ENCODE assay signal across 16 cellular contexts in the genomic region with DNA sequence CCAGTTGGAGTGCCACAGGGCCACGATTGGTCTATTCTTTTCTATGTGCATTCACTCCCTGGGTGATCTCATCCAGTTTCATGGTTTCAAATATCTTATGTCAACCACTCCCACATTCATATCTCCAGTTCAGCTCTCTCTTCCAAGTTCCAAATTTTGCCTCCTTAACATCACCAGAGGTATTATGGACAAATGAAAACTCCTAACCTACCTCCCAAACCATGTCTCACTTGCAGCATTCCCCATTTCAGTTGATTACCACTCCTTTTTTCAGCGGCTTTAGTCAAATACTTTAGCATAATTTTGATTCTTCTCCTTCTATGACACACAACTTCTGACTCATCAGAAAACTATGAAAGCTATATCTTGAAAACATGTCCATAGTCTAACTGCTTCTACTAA.
DNase-seq lines count a peak whose midpoint lies in the region; ATAC-seq and TF ChIP-seq lines count a peak whose summit lies in the region.
"Had no signal": no experiment of that assay in that cellular context is flagged by ENCODE, and none has a peak within 500 bp of the region (broad histone marks: within the 10 kb centered on the region; RNA-seq: fewer than 3 reads in every experiment).

No MANE protein-coding gene starts in this region.

- peak overlapping the region; percentile 48; the same call in 1 of the 2 replicates for H3K18ac ChIP-seq in IMR-90 (ENCODE audit: low read depth, low read length)

- POLR2A ChIA-PET in IMR-90 (lab: Charles Lee; ENCODE audit: unreplicated experiment), result no interaction called here

- no TSS peak for BruUV-seq in IMR-90 (replicated peaks; lab: Mats Ljungman, UMichigan)

- no peaks in the 10 kb centered on the region for H3K27me3 ChIP-seq in IMR-90 (ENCODE audit: control insufficient read depth, insufficient read depth, low read length)

- TF ChIP-seq POLR2A in IMR-90 (IDR thresholded peaks at IDR 0.05; ENCODE audit: low read depth, low read length), result no peak
- no peak for TF ChIP-seq POLR2A in erythroblast (IDR thresholded peaks at IDR 0.05; ENCODE audit: low read length)

- no peak overlapping the region for H3K4me3 Mint-ChIP-seq in type B pancreatic cell
- H3K4me3 Mint-ChIP-seq: activated naive CD8-positive, alpha-beta T cell treated with anti-CD3 and anti-CD28 coated beads, Interleukin-2, amount 50 U/mL, for 24 hours; GM23338; memory B cell had no signal

- H3K4ac ChIP-seq in IMR-90 (ENCODE audit: low read depth, low read length), result peak overlapping the region; percentile 74; the same call in 1 of the 2 replicates

- H3K4me1 Mint-ChIP-seq in type B pancreatic cell (ENCODE audit: unreplicated experiment), result peaks cover 5% of the 10 kb centered on the region
- H3K4me1 Mint-ChIP-seq: activated naive CD8-positive, alpha-beta T cell treated with anti-CD3 and anti-CD28 coated beads, Interleukin-2, amount 50 U/mL, for 24 hours; GM23338; memory B cell had no signal

- no peak overlapping the region for H2AK5ac ChIP-seq in IMR-90 (ENCODE audit: low read depth, low read length)

- DNase-seq in AG08395 (ENCODE audit: low spot score), result peak; percentile 65
- DNase-seq in IMR-90, result peak; percentile 76
- DNase-seq in astrocyte of the hippocampus (ENCODE audit: low read depth, low spot score), result peak; percentile 40
- peak; percentile 20 for DNase-seq in glomerular endothelial cell (ENCODE audit: extremely low read depth, low read depth, low spot score)
- no peak for DNase-seq in type B pancreatic cell (ENCODE audit: extremely low spot score, unreplicated experiment)
- DNase-seq in erythroblast (lab: John Stamatoyannopoulos, UW), result no peak
- DNase-seq in activated naive CD4-positive, alpha-beta T cell treated with Interleukin-2 at 50 U/mL for 16 hours, result no peak
- DNase-seq: activated naive CD8-positive, alpha-beta T cell treated with anti-CD3 and anti-CD28 coated beads, Interleukin-2, amount 50 U/mL, for 24 hours; DND-41; MV-4-11; stimulated activated CD8-positive, alpha-beta memory T cell treated with anti-CD3 and anti-CD28 coated beads, Interleukin-4, amount 100 ng/mL, for 48 hours had no signal

- peak overlapping the region; percentile 78 for H2BK120ac ChIP-seq in IMR-90 (ENCODE audit: low read depth, low read length)

- H2BK5ac ChIP-seq in IMR-90 (ENCODE audit: low read depth, low read length, poor library complexity, severe bottlenecking), result peak overlapping the region; percentile 88

- H3K4me2 ChIP-seq in IMR-90 (ENCODE audit: low read depth, low read length), result peak overlapping the region; percentile 46; the same call in 1 of the 2 replicates
- H3K4me2 ChIP-seq: GM23338 had no signal

- H4K8ac ChIP-seq in IMR-90 (ENCODE audit: low read depth in 2 of 2, low read length in 2 of 2), result peak overlapping the region in 1 of 2 experiments; percentile 42; a peak in 2 of 4 replicates

- H2BK15ac ChIP-seq in IMR-90 (ENCODE audit: low read depth, low read length), result peak overlapping the region; percentile 54; the same call in 1 of the 3 replicates

- peaks cover 10% of the 10 kb centered on the region; the same call in 1 of the 2 replicates for H3K4me1 ChIP-seq in IMR-90 (ENCODE audit: control insufficient read depth, insufficient read depth, low read length)
- H3K4me1 ChIP-seq: parathyroid adenoma had no signal

- H4K20me1 ChIP-seq in IMR-90 (ENCODE audit: insufficient read depth, low read length), result no peaks in the 10 kb centered on the region

- H2AK9ac ChIP-seq in IMR-90 (replicated peaks; ENCODE audit: low read depth, low read length, poor library complexity), result no peak overlapping the region

- H3K9me3 Mint-ChIP-seq in type B pancreatic cell, result no peaks in the 10 kb centered on the region
- H3K9me3 Mint-ChIP-seq: memory B cell had no signal

- no peaks in the 10 kb centered on the region for H3K36me3 Mint-ChIP-seq in type B pancreatic cell
- H3K36me3 Mint-ChIP-seq: memory B cell had no signal

- H3K27ac Mint-ChIP-seq in type B pancreatic cell, result no peak overlapping the region
- H3K27ac Mint-ChIP-seq: activated naive CD8-positive, alpha-beta T cell treated with anti-CD3 and anti-CD28 coated beads, Interleukin-2, amount 50 U/mL, for 24 hours; GM23338; memory B cell had no signal

- no peak overlapping the region for H3K56ac ChIP-seq in IMR-90 (ENCODE audit: extremely low read depth, insufficient read depth, low read length)

- H4K91ac ChIP-seq in IMR-90 (ENCODE audit: insufficient read depth, low read depth, low read length), result 0 out of 2 replicates have a peak overlapping the region, but pooled peaks have one; percentile 71

- H3K14ac ChIP-seq in IMR-90 (replicated peaks; ENCODE audit: low read depth, low read length), result peak overlapping the region; percentile 53

- no peaks in the 10 kb centered on the region for H3K9me3 ChIP-seq in IMR-90 (ENCODE audit: control insufficient read depth, insufficient read depth, low read length)

- no peak overlapping the region for H2AFZ ChIP-seq in IMR-90 (replicated peaks; ENCODE audit: low read length, poor library complexity)
- H2AFZ ChIP-seq: GM23338, parathyroid adenoma had no signal

- H3K4me3 ChIP-seq in IMR-90 (ENCODE audit: insufficient read depth, low read depth, low read length), result no peak overlapping the region
- H3K4me3 ChIP-seq: GM23338 had no signal

- 67% methylated on average over 1 of the region's 2 CpGs; no CpG with 5 or more reads in 1 of the 2 experiments for WGBS in IMR-90 (ENCODE audit: extremely low coverage in 2 of 2, insufficient read length in 1 of 2), 2 experiments

- no peaks in the 10 kb centered on the region for H3K36me3 ChIP-seq in IMR-90 (ENCODE audit: control insufficient read depth, insufficient read depth, low read length)

- H3K27me3 Mint-ChIP-seq in type B pancreatic cell, result no peaks in the 10 kb centered on the region
- H3K27me3 Mint-ChIP-seq: activated naive CD8-positive, alpha-beta T cell treated with anti-CD3 and anti-CD28 coated beads, Interleukin-2, amount 50 U/mL, for 24 hours; memory B cell had no signal

- CTCF ChIA-PET in IMR-90 (lab: Yijun Ruan, JAX), result interaction anchor here (0.6 to 1.2 kb wide), 2 partner anchors 9 to 38 kb away, joined by 3 read pairs; no protein-coding TSS in a partner anchor

- no peaks in the 10 kb centered on the region for H3K79me1 ChIP-seq in IMR-90 (ENCODE audit: low read depth in 1 of 2, low read length in 2 of 2)

- H3K9me1 ChIP-seq in IMR-90 (ENCODE audit: insufficient read depth, low read length), result 0 out of 2 replicates have a peak, but pooled peaks cover 5% of the 10 kb centered on the region

- intact Hi-C loops in IMR-90 (cut with micrococcal nuclease), result no loop called here

- peak overlapping the region; percentile 94; the same call in 1 of the 2 replicates for H2BK20ac ChIP-seq in IMR-90 (ENCODE audit: low read depth, low read length)

- H3K9ac ChIP-seq in IMR-90 (ENCODE audit: low read depth, low read length), result no peak overlapping the region
- H3K9ac ChIP-seq: parathyroid adenoma had no signal

- TF ChIP-seq CTCF in IMR-90 (conservative IDR thresholded peaks at IDR 0.05; ENCODE audit: low read depth, low read length) (no peak), type B pancreatic cell (conservative IDR thresholded peaks at IDR 0.05) (no peak)

- dilution Hi-C loops in IMR-90 (cut with HindIII; ENCODE audit: low sequenced_read_pairs, unreplicated experiment), result no loop called here

- ATAC-seq in IMR-90 (ENCODE audit: low read depth) (peak; percentile 84), HG03460 (IDR thresholded peaks at IDR 0.05; ENCODE audit: unreplicated experiment) (no peak)
- ATAC-seq: activated naive CD8-positive, alpha-beta T cell treated with anti-CD3 and anti-CD28 coated beads, Interleukin-2, amount 50 U/mL, for 24 hours; GM23338 had no signal

- in situ Hi-C loops in IMR-90 (cut with MboI; ENCODE audit: low sequenced_read_pairs), result no loop called here

- no peak overlapping the region for H4K5ac ChIP-seq in IMR-90 (ENCODE audit: low read depth, low read length)

- peak overlapping the region; percentile 28; the same call in 1 of the 2 replicates for H3K23ac ChIP-seq in IMR-90 (ENCODE audit: low read depth, low read length)

- no peak overlapping the region for H3K27ac ChIP-seq in IMR-90 (ENCODE audit: insufficient read depth, low read length)
- H3K27ac ChIP-seq: HL-60, parathyroid adenoma had no signal

- no peak for TF ChIP-seq RAD21 in IMR-90 (IDR thresholded peaks at IDR 0.05; ENCODE audit: low read length)

TF ChIP-seq in IMR-90, 13 proteins besides CTCF, POLR2A, EP300 and RAD21:
- TF ChIP-seq CHD1 (IDR thresholded peaks at IDR 0.05; ENCODE audit: low read depth, low read length) (no peak), RCOR1 (IDR thresholded peaks at IDR 0.05; ENCODE audit: insufficient replicate concordance, low read length) (no peak), SMC3 (IDR thresholded peaks at IDR 0.05; ENCODE audit: low read depth, low read length) (no peak), FOS (IDR thresholded peaks at IDR 0.05; ENCODE audit: low read depth, low read length) (peak; percentile 45; the same call in 1 of the 2 replicates), CEBPB (IDR thresholded peaks at IDR 0.05; ENCODE audit: low read depth, low read length) (no peak), MAZ (IDR thresholded peaks at IDR 0.05; ENCODE audit: borderline replicate concordance, low read depth, low read length) (no peak), MXI1 (IDR thresholded peaks at IDR 0.05; ENCODE audit: borderline replicate concordance, low read depth, low read length) (no peak), RFX5 (IDR thresholded peaks at IDR 0.05; ENCODE audit: low read depth, low read length) (no peak), MAFK (IDR thresholded peaks at IDR 0.05; ENCODE audit: low read depth, low read length) (peak; percentile 26; the same call in 1 of the 2 replicates), BHLHE40 (IDR thresholded peaks at IDR 0.05; ENCODE audit: low read depth, low read length) (no peak)

Comparison
In these comparisons a context has a peak if more than half of its experiments do, and no peak if none do; other contexts are left out.
1. DNase-seq: peak in AG08395 (single experiment), IMR-90 (single experiment), astrocyte of the hippocampus (single experiment) and glomerular endothelial cell (single experiment); none in type B pancreatic cell (single experiment), erythroblast (0 of 2) and activated naive CD4-positive, alpha-beta T cell treated with Interleukin-2 at 50 U/mL for 16 hours (single experiment).